In genomic region chr1:41627491-41628280, GRCh38 we compare ENCODE assay signal across 17 cellular contexts.
DNase-seq lines count a peak whose midpoint lies in the region; ATAC-seq and TF ChIP-seq lines count a peak whose summit lies in the region.
"Had no signal": no experiment of that assay in that cellular context is flagged by ENCODE, and none has a peak within 500 bp of the region (broad histone marks: within the 10 kb centered on the region; RNA-seq: fewer than 3 reads in every experiment).

No MANE protein-coding gene starts in this region.

- peaks cover 7% of the 10 kb centered on the region for H3K9me3 Mint-ChIP-seq in activated CD4-positive, alpha-beta T cell treated with anti-CD3 and anti-CD28 coated beads, Interleukin-2, amount 10 ng/mL, durations not matched to agents 24 days and 14 days
- H3K9me3 Mint-ChIP-seq in activated CD4-positive, alpha-beta memory T cell treated with anti-CD3 and anti-CD28 coated beads, Interleukin-2, amount 10 ng/mL, durations not matched to agents 7 days and 5 days: no peaks in the 10 kb centered on the region
- no peaks in the 10 kb centered on the region for H3K9me3 Mint-ChIP-seq in osteocyte (ENCODE audit: unreplicated experiment)
- no peaks in the 10 kb centered on the region for H3K9me3 Mint-ChIP-seq in CD8-positive, alpha-beta T cell
- H3K9me3 Mint-ChIP-seq: nephron; T-helper 1 cell treated with Interleukin-12 subunit alpha and Interleukin-12 subunit beta and Interleukin-4 antibody, amounts not matched to agents 30 μg/mL and 1 μg/mL, for 36 hours had no signal

- peak overlapping the region; percentile 66 for H3K27ac Mint-ChIP-seq in activated CD4-positive, alpha-beta T cell treated with anti-CD3 and anti-CD28 coated beads, Interleukin-2, amount 10 ng/mL, durations not matched to agents 24 days and 14 days
- H3K27ac Mint-ChIP-seq in activated CD4-positive, alpha-beta memory T cell treated with anti-CD3 and anti-CD28 coated beads, Interleukin-2, amount 10 ng/mL, durations not matched to agents 7 days and 5 days: peak overlapping the region; percentile 12
- H3K27ac Mint-ChIP-seq in osteocyte (ENCODE audit: unreplicated experiment): peak overlapping the region; percentile 43
- H3K27ac Mint-ChIP-seq in CD8-positive, alpha-beta T cell: no peak overlapping the region
- H3K27ac Mint-ChIP-seq: B cell; nephron; T-helper 1 cell treated with Interleukin-12 subunit alpha and Interleukin-12 subunit beta and Interleukin-4 antibody, amounts not matched to agents 30 μg/mL and 1 μg/mL, for 36 hours had no signal

- peaks cover 57% of the 10 kb centered on the region for H3K4me1 Mint-ChIP-seq in activated CD4-positive, alpha-beta T cell treated with anti-CD3 and anti-CD28 coated beads, Interleukin-2, amount 10 ng/mL, durations not matched to agents 24 days and 14 days
- H3K4me1 Mint-ChIP-seq in activated CD4-positive, alpha-beta memory T cell treated with anti-CD3 and anti-CD28 coated beads, Interleukin-2, amount 10 ng/mL, durations not matched to agents 7 days and 5 days: peaks cover 42% of the 10 kb centered on the region
- peaks cover 51% of the 10 kb centered on the region for H3K4me1 Mint-ChIP-seq in osteocyte (ENCODE audit: unreplicated experiment)
- H3K4me1 Mint-ChIP-seq in CD8-positive, alpha-beta T cell (ENCODE audit: low read depth): peaks cover 21% of the 10 kb centered on the region

- peaks cover 10% of the 10 kb centered on the region for H3K4me1 ChIP-seq in CD8-positive, alpha-beta T cell (ENCODE audit: insufficient read depth, low read length)

- H3K27me3 ChIP-seq in CD8-positive, alpha-beta T cell (ENCODE audit: insufficient read depth, low read length): no peaks in the 10 kb centered on the region
- H3K27me3 ChIP-seq: heart right ventricle, vagina had no signal

- H3K4me3 ChIP-seq in CD8-positive, alpha-beta T cell (ENCODE audit: low read depth, low read length): no peak overlapping the region
- H3K4me3 ChIP-seq: heart right ventricle, K562, vagina had no signal

- H3K9me3 ChIP-seq in CD8-positive, alpha-beta T cell (ENCODE audit: low read length): no peaks in the 10 kb centered on the region
- H3K9me3 ChIP-seq: heart right ventricle, vagina had no signal

- CTCF ChIA-PET in activated CD4-positive, alpha-beta memory T cell treated with anti-CD3 and anti-CD28 coated beads, Interleukin-2, amount 10 ng/mL, durations not matched to agents 7 days and 5 days (lab: Charles Lee): no interaction called here
- CTCF ChIA-PET in CD8-positive, alpha-beta T cell (lab: Charles Lee): no interaction called here

- DNase-seq in activated CD4-positive, alpha-beta T cell treated with anti-CD3 and anti-CD28 coated beads, Interleukin-2, amount 10 ng/mL, durations not matched to agents 24 days and 14 days: no peak
- no peak for DNase-seq in activated CD4-positive, alpha-beta T cell treated with anti-CD3 and anti-CD28 coated beads, Interleukin-2, amount 50 U/mL, for 48 hours
- DNase-seq in activated CD4-positive, alpha-beta memory T cell treated with anti-CD3 and anti-CD28 coated beads, Interleukin-2, amount 10 ng/mL, durations not matched to agents 7 days and 5 days: no peak
- DNase-seq in ecto neural progenitor cell (ENCODE audit: low spot score) (peak; percentile 22), osteocyte (ENCODE audit: extremely low spot score, unreplicated experiment) (no peak), posterior vena cava (ENCODE audit: low spot score) (no peak)
- DNase-seq in CD8-positive, alpha-beta T cell: no peak
- DNase-seq: heart right ventricle, MV-4-11, NCI-H526 treated with DMSO at 0.1 percent for 48 hours, WERI-Rb-1 had no signal

- H3K36me3 Mint-ChIP-seq in activated CD4-positive, alpha-beta T cell treated with anti-CD3 and anti-CD28 coated beads, Interleukin-2, amount 10 ng/mL, durations not matched to agents 24 days and 14 days (ENCODE audit: low read depth): peaks cover 58% of the 10 kb centered on the region
- H3K36me3 Mint-ChIP-seq in activated CD4-positive, alpha-beta memory T cell treated with anti-CD3 and anti-CD28 coated beads, Interleukin-2, amount 10 ng/mL, durations not matched to agents 7 days and 5 days (ENCODE audit: low read depth): peaks cover 23% of the 10 kb centered on the region
- no peaks in the 10 kb centered on the region for H3K36me3 Mint-ChIP-seq in osteocyte (ENCODE audit: unreplicated experiment)
- peaks cover 8% of the 10 kb centered on the region for H3K36me3 Mint-ChIP-seq in CD8-positive, alpha-beta T cell

- H3K27ac ChIP-seq in CD8-positive, alpha-beta T cell (ENCODE audit: low read depth, low read length): no peak overlapping the region
- H3K27ac ChIP-seq: heart right ventricle, vagina, WERI-Rb-1 had no signal

- intact Hi-C loops in activated CD4-positive, alpha-beta T cell treated with anti-CD3 and anti-CD28 coated beads, Interleukin-2, amount 10 ng/mL, durations not matched to agents 24 days and 14 days (cut with micrococcal nuclease): loop anchor here (2.0 to 5.0 kb wide), 2 partner anchors 13 to 35 kb away; no protein-coding TSS in a partner anchor
- intact Hi-C loops in posterior vena cava (cut with DNase I): no loop called here
- intact Hi-C loops in CD8-positive, alpha-beta T cell (cut with DNase I, micrococcal nuclease): no loop called here

- no peaks in the 10 kb centered on the region for H3K36me3 ChIP-seq in CD8-positive, alpha-beta T cell (ENCODE audit: insufficient read depth, low read length)
- H3K36me3 ChIP-seq: heart right ventricle, vagina had no signal

- POLR2A ChIA-PET in activated CD4-positive, alpha-beta memory T cell treated with anti-CD3 and anti-CD28 coated beads, Interleukin-2, amount 10 ng/mL, durations not matched to agents 7 days and 5 days (lab: Charles Lee): no interaction called here
- POLR2A ChIA-PET in CD8-positive, alpha-beta T cell (lab: Charles Lee): no interaction called here

- no peak for ATAC-seq in HG02852 (IDR thresholded peaks at IDR 0.05; ENCODE audit: unreplicated experiment)
- ATAC-seq in CD8-positive, alpha-beta T cell: no peak
- ATAC-seq: K562 had no signal

- no peaks in the 10 kb centered on the region for H3K27me3 Mint-ChIP-seq in activated CD4-positive, alpha-beta T cell treated with anti-CD3 and anti-CD28 coated beads, Interleukin-2, amount 10 ng/mL, durations not matched to agents 24 days and 14 days
- no peaks in the 10 kb centered on the region for H3K27me3 Mint-ChIP-seq in activated CD4-positive, alpha-beta memory T cell treated with anti-CD3 and anti-CD28 coated beads, Interleukin-2, amount 10 ng/mL, durations not matched to agents 7 days and 5 days
- H3K27me3 Mint-ChIP-seq in osteocyte (ENCODE audit: unreplicated experiment): no peaks in the 10 kb centered on the region
- no peaks in the 10 kb centered on the region for H3K27me3 Mint-ChIP-seq in CD8-positive, alpha-beta T cell (ENCODE audit: low read depth)
- H3K27me3 Mint-ChIP-seq: B cell had no signal

- TF ChIP-seq CTCF in osteocyte (IDR thresholded peaks at IDR 0.05): no peak
- TF ChIP-seq CTCF in CD8-positive, alpha-beta T cell (IDR thresholded peaks at IDR 0.05): no peak

- H3K4me3 Mint-ChIP-seq in activated CD4-positive, alpha-beta T cell treated with anti-CD3 and anti-CD28 coated beads, Interleukin-2, amount 10 ng/mL, durations not matched to agents 24 days and 14 days: no peak overlapping the region
- H3K4me3 Mint-ChIP-seq in activated CD4-positive, alpha-beta memory T cell treated with anti-CD3 and anti-CD28 coated beads, Interleukin-2, amount 10 ng/mL, durations not matched to agents 7 days and 5 days: no peak overlapping the region
- no peak overlapping the region for H3K4me3 Mint-ChIP-seq in osteocyte (ENCODE audit: unreplicated experiment)
- no peak overlapping the region for H3K4me3 Mint-ChIP-seq in CD8-positive, alpha-beta T cell
- H3K4me3 Mint-ChIP-seq: B cell; nephron; T-helper 1 cell treated with Interleukin-12 subunit alpha and Interleukin-12 subunit beta and Interleukin-4 antibody, amounts not matched to agents 30 μg/mL and 1 μg/mL, for 36 hours had no signal
